In the genomic region with DNA sequence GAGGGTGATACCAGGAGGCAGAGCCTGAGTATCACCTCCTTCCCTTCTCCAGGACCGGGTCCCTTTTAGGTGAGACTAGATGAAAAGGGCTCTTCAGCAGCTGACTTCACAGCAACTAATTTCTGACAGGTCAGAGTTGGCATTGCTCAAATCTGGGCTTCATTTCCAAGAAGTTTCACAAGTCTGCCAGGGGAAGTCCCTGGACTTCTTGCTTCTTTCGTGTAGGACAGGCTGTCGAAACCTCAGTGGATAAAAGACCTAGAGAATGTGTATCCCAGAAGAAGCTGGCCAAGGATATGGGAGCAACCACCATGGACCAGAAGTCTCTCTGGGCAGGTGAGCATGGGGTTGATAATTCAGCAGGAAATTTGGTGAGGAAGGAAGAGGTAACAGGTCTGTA, we compare ENCODE assay signal across 9 cellular contexts. TPM values are rescaled to one million over a fixed set of nuclear protein-coding genes. Genes with fewer than 3 reads are reported as not detected.
A peak's percentile ranks its signal among the peaks of the same experiment; 100 is the strongest.
DNase-seq lines count a peak whose midpoint lies in the region; ATAC-seq, FAIRE-seq and TF ChIP-seq lines count a peak whose summit lies in the region.
"Had no signal": no experiment of that assay in that cellular context is flagged by ENCODE, and none has a peak within 500 bp of the region (broad histone marks: within the 10 kb centered on the region; RNA-seq: fewer than 3 reads in every experiment).

A gene with protein sequence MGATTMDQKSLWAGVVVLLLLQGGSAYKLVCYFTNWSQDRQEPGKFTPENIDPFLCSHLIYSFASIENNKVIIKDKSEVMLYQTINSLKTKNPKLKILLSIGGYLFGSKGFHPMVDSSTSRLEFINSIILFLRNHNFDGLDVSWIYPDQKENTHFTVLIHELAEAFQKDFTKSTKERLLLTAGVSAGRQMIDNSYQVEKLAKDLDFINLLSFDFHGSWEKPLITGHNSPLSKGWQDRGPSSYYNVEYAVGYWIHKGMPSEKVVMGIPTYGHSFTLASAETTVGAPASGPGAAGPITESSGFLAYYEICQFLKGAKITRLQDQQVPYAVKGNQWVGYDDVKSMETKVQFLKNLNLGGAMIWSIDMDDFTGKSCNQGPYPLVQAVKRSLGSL (plus strand): TSS at position 280 of the 400 bp plus-strand sequence. CDS start 17 bp downstream, at position 297.

- H3K36me3 ChIP-seq in gastroesophageal sphincter (no peaks in the 10 kb centered on the region), gastrocnemius medialis (no peaks in the 10 kb centered on the region)

- H3K4me1 Mint-ChIP-seq in activated naive CD8-positive, alpha-beta T cell (ENCODE audit: low read depth) = peaks cover 83% of the 10 kb centered on the region

- H3K4me1 ChIP-seq in gastroesophageal sphincter (peaks cover 0 to 24% (median 0%) of the 10 kb centered on the region in 3 donors), gastrocnemius medialis (no peaks in the 10 kb centered on the region)

- no peaks in the 10 kb centered on the region for H3K9me3 Mint-ChIP-seq in activated naive CD8-positive, alpha-beta T cell (ENCODE audit: low read depth)

- FAIRE-seq in GM19239 (lab: Jason Lieb, UNC) = peak; percentile 76
- no peak for FAIRE-seq in D721Med (lab: Jason Lieb, UNC)

- H3K27me3 ChIP-seq in gastroesophageal sphincter (no peaks in the 10 kb centered on the region), gastrocnemius medialis (no peaks in the 10 kb centered on the region)

- WGBS in gastroesophageal sphincter (ENCODE audit: low coverage in 1 of 2), 2 donors = 70 to 80% methylated on average over 2 to 3 of the region's 3 CpGs

- H3K9me3 ChIP-seq in gastroesophageal sphincter (no peaks in the 10 kb centered on the region), gastrocnemius medialis (no peaks in the 10 kb centered on the region)

- intact Hi-C loops in gastrocnemius medialis (cut with DNase I; ENCODE audit: low total_unique reads) = no loop called here

- TF ChIP-seq EP300 in gastroesophageal sphincter (IDR thresholded peaks at IDR 0.05) = no peak

- H3K27ac ChIP-seq in gastroesophageal sphincter (peak within 1 kb of the TSS in 3 of 4 donors; percentile 29 to 46 (median 36)), gastrocnemius medialis (peak within 1 kb of the TSS in 3 of 4 donors; percentile 10 to 33 (median 21))

- H3K4me3 Mint-ChIP-seq in activated naive CD8-positive, alpha-beta T cell = peak within 1 kb of the TSS; percentile 56

- H3K27ac Mint-ChIP-seq in activated naive CD8-positive, alpha-beta T cell = peak within 1 kb of the TSS; percentile 82

- in situ Hi-C loops in gastrocnemius medialis (cut with MboI; ENCODE audit: low sequenced_read_pairs in 4 of 4) = loop anchor here (10.0 kb wide), 4 partner anchors 97 to 547 kb away; no protein-coding TSS in a partner anchor

- TF ChIP-seq POLR2A in gastroesophageal sphincter (IDR thresholded peaks at IDR 0.05) (no peak), gastrocnemius medialis (IDR thresholded peaks at IDR 0.05) (no peak)

- no peaks in the 10 kb centered on the region for H3K36me3 Mint-ChIP-seq in activated naive CD8-positive, alpha-beta T cell

- H3K27me3 Mint-ChIP-seq in activated naive CD8-positive, alpha-beta T cell = no peaks in the 10 kb centered on the region

- H3K4me3 ChIP-seq in gastroesophageal sphincter (no peak within 1 kb of the TSS), gastrocnemius medialis (no peak within 1 kb of the TSS)

- ATAC-seq in gastroesophageal sphincter (peak; percentile 48), gastrocnemius medialis (peak in 1 of 2 donors; percentile 63)

- DNase-seq in GM19239 (ENCODE audit: insufficient read length, low spot score) = no peak
- no peak for DNase-seq in gastrocnemius medialis
- no peak for DNase-seq in D721Med (ENCODE audit: insufficient read length, low spot score)
- DNase-seq in UCSD-AML1 (lab: John Stamatoyannopoulos, UW; ENCODE audit: unreplicated experiment) = no peak
- DNase-seq in NCI-H69 (lab: John Stamatoyannopoulos, UW) = no peak
- no peak for DNase-seq in ecto neural progenitor cell (ENCODE audit: low spot score)
- DNase-seq: MV-4-11 had no signal

- TF ChIP-seq CTCF in gastroesophageal sphincter (IDR thresholded peaks at IDR 0.05) = no peak
- no peak for TF ChIP-seq CTCF in gastrocnemius medialis (IDR thresholded peaks at IDR 0.05 in 4 of 5, conservative IDR thresholded peaks at IDR 0.05 in 1 of 5)
- TF ChIP-seq CTCF in D721Med (IDR thresholded peaks at IDR 0.05; ENCODE audit: insufficient read depth, missing control alignments) = no peak

RNA-seq across cellular contexts. Expression of the gene that starts here (rescaled TPM):
- total RNA-seq in gastroesophageal sphincter (10 to 100 TPM in 1 of 4 donors, 1 to 10 TPM in 1, under 1 TPM in 1, not detected in 1; 0.42 to 13.1 (median 4.7) TPM), gastrocnemius medialis (1 to 10 TPM in 2 of 4 donors, under 1 TPM in 1, not detected in 1; 0.40 to 2.3 (median 1.9) TPM)
